ENCODE assay signal across 11 cellular contexts in genomic region chr6:39330057-39330456, GRCh38. TPM values are rescaled to one million over a fixed set of nuclear protein-coding genes. Genes with fewer than 3 reads are reported as not detected.
DNase-seq lines count a peak whose midpoint lies in the region; ATAC-seq and TF ChIP-seq lines count a peak whose summit lies in the region.
"Had no signal": no experiment of that assay in that cellular context is flagged by ENCODE, and none has a peak within 500 bp of the region (broad histone marks: within the 10 kb centered on the region; RNA-seq: fewer than 3 reads in every experiment).

No MANE protein-coding gene starts in this region.

- DNase-seq in HL-60 (ENCODE audit: low read depth in 1 of 2, low spot score in 1 of 2) (peak; percentile 48 to 75), left ventricle myocardium superior (no peak), DMS 273 treated with DMSO at 0.1 percent for 48 hours (lab: John Stamatoyannopoulos, UW) (no peak), hepatic stellate cell (ENCODE audit: low spot score) (no peak)
- DNase-seq: activated naive CD8-positive, alpha-beta T cell treated with anti-CD3 and anti-CD28 coated beads, Interleukin-2, amount 10 ng/mL, durations not matched to agents 7 days and 5 days had no signal

- no peak for TF ChIP-seq CTCF in HL-60 (IDR thresholded peaks at IDR 0.05; ENCODE audit: insufficient read depth, low read length)

- H3K27me3 ChIP-seq in HL-60 (ENCODE audit: insufficient read depth, poor library complexity, severe bottlenecking), result no peaks in the 10 kb centered on the region

- H3K4me3 ChIP-seq in HL-60 (replicated peaks; ENCODE audit: insufficient read depth, low read length), result no peak overlapping the region

- intact Hi-C loops in left ventricle myocardium superior (cut with micrococcal nuclease), result loop anchor here (2.0 kb wide), 1 partner anchor 61 kb away; no protein-coding TSS in a partner anchor

- ATAC-seq in GM18867 (IDR thresholded peaks at IDR 0.05; ENCODE audit: unreplicated experiment), result peak; percentile 66
- ATAC-seq in GM21619 (IDR thresholded peaks at IDR 0.05; ENCODE audit: unreplicated experiment), result peak; percentile 81
- ATAC-seq in left ventricle myocardium superior, result peak; percentile 74
- no peak for ATAC-seq in HG03378 (IDR thresholded peaks at IDR 0.05; ENCODE audit: unreplicated experiment)

- peak overlapping the region; percentile 47 for H3K27ac ChIP-seq in HL-60 (replicated peaks)

RNA-seq across cellular contexts. Expression of gene KCNK16, which starts 7.6 kb away (rescaled TPM):
- not detected for total RNA-seq in left ventricle myocardium superior
- total RNA-seq: activated naive CD8-positive, alpha-beta T cell treated with anti-CD3 and anti-CD28 coated beads, Interleukin-2, amount 10 ng/mL, durations not matched to agents 7 days and 5 days; endothelial cell of umbilical vein; posterior vena cava; T-helper 2 cell treated with Interferon-gamma antibody and Interleukin-4, amounts not matched to agents 100 ng/mL and 5 ng/mL, for 36 hours had no signal

RNA-seq across cellular contexts. Expression of gene KCNK17, which starts 15.8 kb away (rescaled TPM):
- not detected for total RNA-seq in left ventricle myocardium superior
- total RNA-seq: activated naive CD8-positive, alpha-beta T cell treated with anti-CD3 and anti-CD28 coated beads, Interleukin-2, amount 10 ng/mL, durations not matched to agents 7 days and 5 days; endothelial cell of umbilical vein; T-helper 2 cell treated with Interferon-gamma antibody and Interleukin-4, amounts not matched to agents 100 ng/mL and 5 ng/mL, for 36 hours had no signal

Comparison
In these comparisons a context has a peak if more than half of its experiments do, and no peak if none do; other contexts are left out.
1. DNase-seq: peak in HL-60 (2 of 2); none in left ventricle myocardium superior (single experiment), DMS 273 treated with DMSO at 0.1 percent for 48 hours (single experiment) and hepatic stellate cell (single experiment).